36 cellular contexts compared by ENCODE assay signal in the genomic region with DNA sequence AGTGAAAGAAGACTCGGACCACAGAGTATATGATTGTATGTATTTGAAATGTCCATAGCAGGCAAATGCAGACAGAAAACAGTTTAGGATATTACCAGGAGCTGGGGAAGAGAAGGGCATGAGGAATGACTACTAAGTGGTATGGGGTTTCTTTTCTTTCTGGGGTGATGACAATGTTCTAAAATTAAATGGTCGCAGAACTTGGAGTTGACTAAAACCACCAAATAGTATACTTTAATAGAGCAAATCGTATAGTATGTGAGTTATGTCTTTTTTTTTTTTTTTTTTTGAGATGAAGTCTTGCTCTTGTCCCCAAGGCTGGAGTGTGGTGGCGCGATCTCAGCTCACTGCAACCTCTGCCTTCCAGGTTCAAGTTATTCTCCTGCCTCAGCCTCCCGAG.
"Had no signal": no experiment of that assay in that cellular context is flagged by ENCODE, and none has a peak within 500 bp of the region (broad histone marks: within the 10 kb centered on the region; RNA-seq: fewer than 3 reads in every experiment).

No MANE protein-coding gene starts in this region.

- ATAC-seq: activated CD8-positive, alpha-beta T cell treated with anti-CD3 and anti-CD28 coated beads for 36 hours; activated naive CD4-positive, alpha-beta T cell treated with anti-CD3 and anti-CD28 coated beads, Interleukin-2, amount 50 U/mL, for 72 hours; activated T-cell treated with anti-CD3 and anti-CD28 coated beads, Interleukin-2, amount 50 U/mL, for 4 hours; activated T-cell treated with anti-CD3 and anti-CD28 coated beads, Interleukin-2, amount 50 U/mL, for 72 hours; activated T-helper 17 cell treated with anti-CD3 and anti-CD28 coated beads, Interleukin-2, amount 50 U/mL, for 72 hours; body of pancreas had no signal

- FAIRE-seq: astrocyte, TTC549 had no signal

- H3K4me1 Mint-ChIP-seq: activated B cell treated with CpG ODN at 0.5 μM for 24 hours; activated CD4-positive, alpha-beta T cell treated with anti-CD3 and anti-CD28 coated beads, Interleukin-2, amount 10 ng/mL, durations not matched to agents 24 days and 14 days; activated naive CD8-positive, alpha-beta T cell treated with anti-CD3 and anti-CD28 coated beads for 36 hours; activated T-helper 17 cell treated with anti-CD3 and anti-CD28 coated beads, Interleukin-2, amount 50 U/mL, for 72 hours had no signal

- H3K36me3 ChIP-seq: adrenal gland, brain microvascular endothelial cell, breast epithelium had no signal

- H3K27me3 ChIP-seq: adrenal gland, brain microvascular endothelial cell, breast epithelium had no signal

- H3K27me3 Mint-ChIP-seq: activated B cell treated with CpG ODN at 0.5 μM for 24 hours; activated CD4-positive, alpha-beta memory T cell treated with anti-CD3 and anti-CD28 coated beads for 36 hours; activated CD4-positive, alpha-beta T cell treated with anti-CD3 and anti-CD28 coated beads, Interleukin-2, amount 10 ng/mL, durations not matched to agents 24 days and 14 days; activated CD8-positive, alpha-beta T cell treated with anti-CD3 and anti-CD28 coated beads for 36 hours; activated naive CD8-positive, alpha-beta T cell treated with anti-CD3 and anti-CD28 coated beads for 36 hours; activated T-helper 17 cell treated with anti-CD3 and anti-CD28 coated beads, Interleukin-2, amount 50 U/mL, for 72 hours had no signal

- H3K9me3 ChIP-seq: adrenal gland, body of pancreas, breast epithelium had no signal

- H3K4me3 Mint-ChIP-seq: activated B cell treated with CpG ODN at 0.5 μM for 24 hours; activated CD4-positive, alpha-beta memory T cell treated with anti-CD3 and anti-CD28 coated beads for 36 hours; activated CD4-positive, alpha-beta T cell treated with anti-CD3 and anti-CD28 coated beads, Interleukin-2, amount 10 ng/mL, durations not matched to agents 24 days and 14 days; activated CD8-positive, alpha-beta T cell treated with anti-CD3 and anti-CD28 coated beads for 36 hours; activated naive CD4-positive, alpha-beta T cell treated with anti-CD3 and anti-CD28 coated beads for 36 hours; activated naive CD8-positive, alpha-beta T cell treated with anti-CD3 and anti-CD28 coated beads for 36 hours; activated T-cell treated with anti-CD3 and anti-CD28 coated beads, Interleukin-2, amount 50 U/mL, for 4 hours; activated T-cell treated with anti-CD3 and anti-CD28 coated beads, Interleukin-2, amount 50 U/mL, for 72 hours; activated T-helper 1 cell treated with anti-CD3 and anti-CD28 coated beads, Interleukin-12 subunit alpha, Interleukin-12 subunit beta, Interleukin-2, Interleukin-4 antibody, amounts not matched to agents 30 ng/mL and 10 ng/mL and 1 ng/mL, durations not matched to agents 14 hours and 24 hours and 36 hours; activated T-helper 17 cell treated with anti-CD3 and anti-CD28 coated beads, Interleukin-2, amount 50 U/mL, for 72 hours; T-helper 1 cell treated with Interleukin-12 subunit alpha and Interleukin-12 subunit beta and Interleukin-4 antibody, amounts not matched to agents 30 μg/mL and 1 μg/mL, for 36 hours; T-helper 2 cell treated with Interferon-gamma antibody and Interleukin-4, amounts not matched to agents 5 μg/mL and 100 μg/mL, for 36 hours had no signal

- H3K27ac ChIP-seq: adrenal gland, body of pancreas, brain microvascular endothelial cell, breast epithelium, VCaP had no signal

- DNase-seq: activated B cell treated with CpG ODN at 0.5 μM for 24 hours; activated CD4-positive, alpha-beta memory T cell treated with anti-CD3 and anti-CD28 coated beads for 36 hours; activated CD4-positive, alpha-beta T cell treated with anti-CD3 and anti-CD28 coated beads for 4 hours; activated CD4-positive, alpha-beta T cell treated with anti-CD3 and anti-CD28 coated beads, Interleukin-2, amount 10 ng/mL, durations not matched to agents 24 days and 14 days; activated CD4-positive, alpha-beta T cell treated with anti-CD3 and anti-CD28 coated beads, Interleukin-2, amount 50 U/mL, for 1 hour; activated CD4-positive, alpha-beta T cell treated with anti-CD3 and anti-CD28 coated beads, Interleukin-2, amount 50 U/mL, for 4 hours; activated CD4-positive, CD25-positive, alpha-beta regulatory T cell treated with anti-CD3 and anti-CD28 coated beads, Interleukin-2, amount 50 U/mL, for 72 hours; activated CD8-positive, alpha-beta memory T cell treated with anti-CD3 and anti-CD28 coated beads, Interleukin-2, amount 50 U/mL, for 4 hours; activated CD8-positive, alpha-beta T cell treated with anti-CD3 and anti-CD28 coated beads for 36 hours; activated effector memory CD4-positive, alpha-beta T cell treated with anti-CD3 and anti-CD28 coated beads, Interleukin-2, amount 50 U/mL, for 16 hours; activated gamma-delta T cell treated with Interleukin-2 at 50 U/mL for 16 hours; activated naive CD4-positive, alpha-beta T cell; activated naive CD4-positive, alpha-beta T cell treated with anti-CD3 and anti-CD28 coated beads for 36 hours; activated naive CD4-positive, alpha-beta T cell treated with anti-CD3 and anti-CD28 coated beads, Interleukin-2, amount 50 U/mL, for 16 hours; activated naive CD8-positive, alpha-beta T cell treated with anti-CD3 and anti-CD28 coated beads for 36 hours; activated T-cell treated with anti-CD3 and anti-CD28 coated beads for 4 hours; activated T-cell treated with anti-CD3 and anti-CD28 coated beads, Interleukin-2, amount 50 U/mL, for 1 hour; activated T-cell treated with anti-CD3 and anti-CD28 coated beads, Interleukin-2, amount 50 U/mL, for 4 hours; activated T-cell treated with anti-CD3 and anti-CD28 coated beads, Interleukin-2, amount 50 U/mL, for 72 hours; adrenal gland; amniotic stem cell; aorta; body of pancreas; brain microvascular endothelial cell; central memory CD4-positive, alpha-beta T cell; T-helper 2 cell; T-helper 9 cell had no signal

- H3K4me1 ChIP-seq: adrenal gland, body of pancreas, breast epithelium had no signal

- H3K9me3 Mint-ChIP-seq: activated B cell treated with CpG ODN at 0.5 μM for 24 hours; activated CD4-positive, alpha-beta memory T cell treated with anti-CD3 and anti-CD28 coated beads for 36 hours; activated CD4-positive, alpha-beta T cell treated with anti-CD3 and anti-CD28 coated beads, Interleukin-2, amount 10 ng/mL, durations not matched to agents 24 days and 14 days; activated naive CD4-positive, alpha-beta T cell treated with anti-CD3 and anti-CD28 coated beads for 36 hours; activated naive CD4-positive, alpha-beta T cell treated with anti-CD3 and anti-CD28 coated beads, Interleukin-2, amount 50 U/mL, for 72 hours; activated naive CD8-positive, alpha-beta T cell treated with anti-CD3 and anti-CD28 coated beads for 36 hours; activated T-cell treated with anti-CD3 and anti-CD28 coated beads, Interleukin-2, amount 50 U/mL, for 4 hours; activated T-cell treated with anti-CD3 and anti-CD28 coated beads, Interleukin-2, amount 50 U/mL, for 72 hours; activated T-helper 1 cell treated with anti-CD3 and anti-CD28 coated beads, Interleukin-12 subunit alpha, Interleukin-12 subunit beta, Interleukin-2, Interleukin-4 antibody, amounts not matched to agents 30 ng/mL and 10 ng/mL and 1 ng/mL, durations not matched to agents 14 hours and 24 hours and 36 hours; activated T-helper 17 cell treated with anti-CD3 and anti-CD28 coated beads, Interleukin-2, amount 50 U/mL, for 72 hours; T-helper 1 cell treated with Interleukin-12 subunit alpha and Interleukin-12 subunit beta and Interleukin-4 antibody, amounts not matched to agents 30 μg/mL and 1 μg/mL, for 36 hours; T-helper 2 cell treated with Interferon-gamma antibody and Interleukin-4, amounts not matched to agents 5 μg/mL and 100 μg/mL, for 36 hours had no signal

- H3K4me3 ChIP-seq: adrenal gland, body of pancreas, breast epithelium had no signal

- H3K27ac Mint-ChIP-seq: activated B cell treated with CpG ODN at 0.5 μM for 24 hours; activated CD4-positive, alpha-beta memory T cell treated with anti-CD3 and anti-CD28 coated beads for 36 hours; activated CD4-positive, alpha-beta T cell treated with anti-CD3 and anti-CD28 coated beads, Interleukin-2, amount 10 ng/mL, durations not matched to agents 24 days and 14 days; activated CD8-positive, alpha-beta T cell treated with anti-CD3 and anti-CD28 coated beads for 36 hours; activated naive CD4-positive, alpha-beta T cell treated with anti-CD3 and anti-CD28 coated beads for 36 hours; activated naive CD4-positive, alpha-beta T cell treated with anti-CD3 and anti-CD28 coated beads, Interleukin-2, amount 50 U/mL, for 72 hours; activated naive CD8-positive, alpha-beta T cell treated with anti-CD3 and anti-CD28 coated beads for 36 hours; activated T-cell treated with anti-CD3 and anti-CD28 coated beads, Interleukin-2, amount 50 U/mL, for 72 hours; activated T-helper 1 cell treated with anti-CD3 and anti-CD28 coated beads, Interleukin-12 subunit alpha, Interleukin-12 subunit beta, Interleukin-2, Interleukin-4 antibody, amounts not matched to agents 30 ng/mL and 10 ng/mL and 1 ng/mL, durations not matched to agents 14 hours and 24 hours and 36 hours; activated T-helper 17 cell treated with anti-CD3 and anti-CD28 coated beads, Interleukin-2, amount 50 U/mL, for 72 hours; T-helper 1 cell treated with Interleukin-12 subunit alpha and Interleukin-12 subunit beta and Interleukin-4 antibody, amounts not matched to agents 30 μg/mL and 1 μg/mL, for 36 hours; T-helper 2 cell treated with Interferon-gamma antibody and Interleukin-4, amounts not matched to agents 5 μg/mL and 100 μg/mL, for 36 hours had no signal
